ENCODE assay signal across 1 cellular context in genomic region chr21:43266534-43266933, GRCh38.
TF ChIP-seq lines count a peak whose summit lies in the region.

No MANE protein-coding gene starts in this region.

TF ChIP-seq in HepG2, 621 proteins besides CTCF, POLR2A, EP300 and RAD21:
- no peak for TF ChIP-seq ARID4A (CRISPR knock-in tag; IDR thresholded peaks at IDR 0.05; ENCODE audit: borderline replicate concordance)
- 0 out of 2 replicates have a peak, but pooled peaks have one; percentile 46 for TF ChIP-seq PPARG (CRISPR knock-in tag; conservative IDR thresholded peaks at IDR 0.05)
- TF ChIP-seq ZNF362 (CRISPR knock-in tag; IDR thresholded peaks at IDR 0.05; ENCODE audit: borderline replicate concordance) = peak; percentile 31; the same call in 1 of the 2 replicates
- TF ChIP-seq HMGA1 (CRISPR knock-in tag; conservative IDR thresholded peaks at IDR 0.05) = no peak
TF ChIP-seq in HepG2: peak in this region for 2.
